ENCODE assay signal across 11 cellular contexts in the genomic region with DNA sequence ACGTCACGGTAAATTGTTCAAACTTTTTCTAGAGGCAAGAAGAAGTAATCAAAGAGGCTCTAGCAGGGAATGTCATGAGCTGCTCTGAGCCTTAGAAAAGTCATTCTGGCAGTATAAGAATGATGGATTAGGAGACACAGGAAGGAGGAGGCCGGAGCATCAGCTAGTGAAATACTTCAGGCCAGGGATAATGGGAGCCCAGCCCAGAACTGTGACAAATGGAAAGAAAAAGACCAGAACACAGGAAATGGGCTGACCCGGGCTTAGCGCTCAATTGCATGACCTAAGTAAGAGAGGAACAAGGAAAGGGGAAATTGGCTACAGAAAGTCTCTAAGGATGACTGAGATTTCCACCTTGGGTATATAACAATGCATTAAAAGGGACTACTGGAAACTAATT.
DNase-seq lines count a peak whose midpoint lies in the region; ATAC-seq and TF ChIP-seq lines count a peak whose summit lies in the region.
"Had no signal": no experiment of that assay in that cellular context is flagged by ENCODE, and none has a peak within 500 bp of the region (broad histone marks: within the 10 kb centered on the region; RNA-seq: fewer than 3 reads in every experiment).

No MANE protein-coding gene starts in this region.

- H3K4me3 ChIP-seq in SJCRH30 = no peak overlapping the region
- H3K4me3 ChIP-seq in gastroesophageal sphincter = no peak overlapping the region
- H3K4me3 ChIP-seq in muscle layer of colon (ENCODE audit: low read depth in 1 of 2, low read length in 2 of 2) = peak overlapping the region in 1 of 2 donors; percentile 10
- H3K4me3 ChIP-seq in upper lobe of right lung = no peak overlapping the region
- no peak overlapping the region for H3K4me3 ChIP-seq in MM.1S (ENCODE audit: low read length)

- no peaks in the 10 kb centered on the region for H3K27me3 ChIP-seq in SJCRH30
- no peaks in the 10 kb centered on the region for H3K27me3 ChIP-seq in gastroesophageal sphincter
- H3K27me3 ChIP-seq in muscle layer of colon (ENCODE audit: control insufficient read depth in 1 of 2, insufficient read depth in 2 of 2, low read length in 2 of 2) = no peaks in the 10 kb centered on the region
- no peaks in the 10 kb centered on the region for H3K27me3 ChIP-seq in upper lobe of right lung
- no peaks in the 10 kb centered on the region for H3K27me3 ChIP-seq in foreskin keratinocyte
- no peaks in the 10 kb centered on the region for H3K27me3 ChIP-seq in MM.1S (replicated peaks; ENCODE audit: insufficient read depth, low read length)

- no peaks in the 10 kb centered on the region for H4K20me1 ChIP-seq in MM.1S (ENCODE audit: insufficient read depth, low read length)

- peaks cover 93% of the 10 kb centered on the region for H3K79me2 ChIP-seq in MM.1S (ENCODE audit: low read length)

- H3K27ac ChIP-seq in SJCRH30 (peak overlapping the region; percentile 22; the same call in 1 of the 2 replicates), gastroesophageal sphincter (peak overlapping the region; percentile 73 to 81 (median 76)), muscle layer of colon (ENCODE audit: low read depth, low read length) (peak overlapping the region; percentile 86), upper lobe of right lung (no peak overlapping the region), foreskin keratinocyte (no peak overlapping the region), MM.1S (ENCODE audit: low read length) (no peak overlapping the region)

- 6 to 14% methylated on average over 5 of the region's 5 CpGs for WGBS in gastroesophageal sphincter (ENCODE audit: low coverage in 1 of 2), 2 donors

- TF ChIP-seq EP300 in gastroesophageal sphincter (IDR thresholded peaks at IDR 0.05) = no peak

- H3K9me2 ChIP-seq in MM.1S (replicated peaks; ENCODE audit: insufficient read depth, low read length) = no peaks in the 10 kb centered on the region

- no peaks in the 10 kb centered on the region for H3K36me3 ChIP-seq in SJCRH30
- H3K36me3 ChIP-seq in gastroesophageal sphincter = no peaks in the 10 kb centered on the region
- no peaks in the 10 kb centered on the region for H3K36me3 ChIP-seq in muscle layer of colon (ENCODE audit: insufficient read depth, low read length)
- no peaks in the 10 kb centered on the region for H3K36me3 ChIP-seq in upper lobe of right lung
- no peaks in the 10 kb centered on the region for H3K36me3 ChIP-seq in MM.1S (replicated peaks; ENCODE audit: insufficient read depth, low read length)

- H3K9ac ChIP-seq in muscle layer of colon (ENCODE audit: low read length) = no peak overlapping the region
- H3K9ac ChIP-seq in MM.1S (ENCODE audit: low read length) = no peak overlapping the region

- ATAC-seq in gastroesophageal sphincter = peak; percentile 92
- ATAC-seq in upper lobe of right lung = peak; percentile 57
- no peak for ATAC-seq in foreskin keratinocyte
- no peak for ATAC-seq in HG03139 (IDR thresholded peaks at IDR 0.05; ENCODE audit: unreplicated experiment)
- no peak for ATAC-seq in GM21528 (IDR thresholded peaks at IDR 0.05; ENCODE audit: low FRiP score, unreplicated experiment)
- ATAC-seq: activated T-helper 17 cell treated with anti-CD3 and anti-CD28 coated beads, Interleukin-2, amount 50 U/mL, for 72 hours had no signal

- H2AFZ ChIP-seq in MM.1S (ENCODE audit: low read length) = no peak overlapping the region

- intact Hi-C loops in upper lobe of right lung (cut with DNase I) = no loop called here

- no peak for TF ChIP-seq POLR2A in gastroesophageal sphincter (IDR thresholded peaks at IDR 0.05)

- no peak overlapping the region for H3K4me2 ChIP-seq in MM.1S (ENCODE audit: low read depth, low read length)

- H3F3A ChIP-seq in MM.1S (ENCODE audit: insufficient read depth, low read length) = no peaks in the 10 kb centered on the region

- peak in 1 of 2 experiments; percentile 31 for DNase-seq in SJCRH30
- no peak for DNase-seq in upper lobe of right lung
- no peak for DNase-seq in foreskin keratinocyte
- no peak for DNase-seq in MM.1S
- DNase-seq: activated CD4-positive, CD25-positive, alpha-beta regulatory T cell; NCI-H2029 had no signal

- no peaks in the 10 kb centered on the region for H3K9me3 ChIP-seq in SJCRH30 (replicated peaks)
- peaks cover 0 to 4% (median 0%) of the 10 kb centered on the region in 3 donors for H3K9me3 ChIP-seq in gastroesophageal sphincter
- no peaks in the 10 kb centered on the region for H3K9me3 ChIP-seq in muscle layer of colon (ENCODE audit: low read length)
- no peaks in the 10 kb centered on the region for H3K9me3 ChIP-seq in upper lobe of right lung
- H3K9me3 ChIP-seq in MM.1S (replicated peaks; ENCODE audit: insufficient read depth, low read length) = no peaks in the 10 kb centered on the region

- TF ChIP-seq CTCF in gastroesophageal sphincter (IDR thresholded peaks at IDR 0.05) = no peak
- no peak for TF ChIP-seq CTCF in upper lobe of right lung (IDR thresholded peaks at IDR 0.05)
- no peak for TF ChIP-seq CTCF in foreskin keratinocyte (conservative IDR thresholded peaks at IDR 0.05)
- no peak for TF ChIP-seq CTCF in MM.1S (IDR thresholded peaks at IDR 0.05; ENCODE audit: low read length)

- peaks cover 16% of the 10 kb centered on the region for H3K4me1 ChIP-seq in SJCRH30
- H3K4me1 ChIP-seq in gastroesophageal sphincter = peaks cover 7 to 35% (median 10%) of the 10 kb centered on the region in 3 donors
- H3K4me1 ChIP-seq in muscle layer of colon (ENCODE audit: insufficient read depth, low read length) = peaks cover 37% of the 10 kb centered on the region
- H3K4me1 ChIP-seq in upper lobe of right lung = peaks cover 13% of the 10 kb centered on the region
- no peaks in the 10 kb centered on the region for H3K4me1 ChIP-seq in foreskin keratinocyte
- peaks cover 16% of the 10 kb centered on the region for H3K4me1 ChIP-seq in MM.1S (ENCODE audit: low read length)

Comparison
In these comparisons a context has a peak if more than half of its experiments do, and no peak if none do; other contexts are left out.
1. H3K27ac ChIP-seq: peak in SJCRH30 (single experiment), gastroesophageal sphincter (4 of 4) and muscle layer of colon (single experiment); none in upper lobe of right lung (single experiment), foreskin keratinocyte (single experiment) and MM.1S (single experiment).
2. ATAC-seq: peak in gastroesophageal sphincter (single experiment) and upper lobe of right lung (single experiment); none in foreskin keratinocyte (single experiment), HG03139 (single experiment) and GM21528 (single experiment).